9 cellular contexts compared by ENCODE assay signal in the genomic region with DNA sequence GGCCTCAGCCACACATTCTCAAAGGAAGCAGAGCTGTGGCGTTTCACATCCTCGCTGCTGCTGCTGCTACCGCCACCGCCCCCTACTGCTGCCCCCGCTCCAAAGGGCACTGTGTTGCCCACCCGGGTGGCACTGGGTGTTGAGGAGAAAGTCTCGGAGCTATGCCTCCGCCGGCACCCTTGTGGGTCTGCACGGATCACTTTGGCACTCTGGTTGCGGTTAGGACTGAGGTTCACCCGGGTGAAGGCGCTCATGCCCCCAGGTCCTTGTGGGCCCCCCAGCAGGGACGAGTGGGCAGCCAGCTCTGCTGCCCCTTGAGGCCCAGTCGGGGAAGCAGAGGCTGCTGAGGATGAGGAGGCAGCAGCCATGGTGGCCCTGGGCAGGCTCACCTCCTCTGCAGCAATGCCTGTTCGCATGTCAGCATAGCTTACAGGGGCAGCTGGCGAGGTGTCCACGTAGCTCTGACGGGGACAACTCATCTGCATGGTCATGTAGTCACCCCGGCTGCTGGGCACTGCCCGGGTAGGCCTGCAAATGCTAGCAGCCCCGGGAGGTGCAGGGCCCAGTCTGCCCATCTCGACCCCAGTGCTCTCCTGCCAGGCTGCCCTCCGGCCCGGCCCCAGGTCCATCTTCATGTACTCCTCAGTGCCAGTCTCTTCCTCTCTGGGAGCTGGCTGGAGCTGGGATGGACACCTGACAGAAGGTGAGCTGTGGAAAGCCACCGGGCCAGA. TPM values are rescaled to one million over a fixed set of nuclear protein-coding genes. Genes with fewer than 3 reads are reported as not detected.
A peak's percentile ranks its signal among the peaks of the same experiment; 100 is the strongest.
DNase-seq lines count a peak whose midpoint lies in the region; ATAC-seq and TF ChIP-seq lines count a peak whose summit lies in the region.
"Had no signal": no experiment of that assay in that cellular context is flagged by ENCODE, and none has a peak within 500 bp of the region (broad histone marks: within the 10 kb centered on the region; RNA-seq: fewer than 3 reads in every experiment).

No MANE protein-coding gene starts in this region.

- H2AK5ac ChIP-seq in trophoblast cell (ENCODE audit: low read length): no peak overlapping the region

- H3K27ac ChIP-seq in C4-2B (peak overlapping the region; percentile 70), SJCRH30 (no peak overlapping the region), foreskin keratinocyte (peak overlapping the region; percentile 22), trophoblast cell (ENCODE audit: low read depth, low read length) (no peak overlapping the region)

- no peak overlapping the region for H3K18ac ChIP-seq in trophoblast cell (ENCODE audit: low read length)

- H3K9me3 ChIP-seq in SJCRH30 (replicated peaks) (no peaks in the 10 kb centered on the region; the same call in none of the 2 replicates), trophoblast cell (ENCODE audit: insufficient read depth, low read depth, low read length) (peaks cover 5% of the 10 kb centered on the region)

- peaks cover 68% of the 10 kb centered on the region for H3K36me3 ChIP-seq in SJCRH30
- H3K36me3 ChIP-seq in trophoblast cell (ENCODE audit: control insufficient read depth in 1 of 2, insufficient read depth in 2 of 2, low read length in 2 of 2): peaks cover 29% of the 10 kb centered on the region in 2 experiments

- H3K27me3 Mint-ChIP-seq in CD14-positive monocyte (ENCODE audit: low read depth in 3 of 3): peaks cover 41 to 45% (median 43%) of the 10 kb centered on the region in 3 donors

- no peak overlapping the region for H2BK5ac ChIP-seq in trophoblast cell (ENCODE audit: low read depth, low read length, poor library complexity)

- no peak overlapping the region for H2AFZ ChIP-seq in trophoblast cell (ENCODE audit: insufficient read depth, low read length, poor library complexity)

- no peak overlapping the region for H3K4me3 Mint-ChIP-seq in CD14-positive monocyte

- peak in 1 of 2 experiments; percentile 15 for DNase-seq in SJCRH30
- DNase-seq in foreskin keratinocyte: peak in 1 of 2 donors; percentile 27
- DNase-seq in trophoblast cell: no peak
- DNase-seq in CD14-positive monocyte (ENCODE audit: low spot score): no peak
- DNase-seq: activated naive CD4-positive, alpha-beta T cell treated with anti-CD3 and anti-CD28 coated beads, Interleukin-2, amount 50 U/mL, for 16 hours had no signal

- TF ChIP-seq CTCF in C4-2B (conservative IDR thresholded peaks at IDR 0.05): no peak
- TF ChIP-seq CTCF in foreskin keratinocyte (conservative IDR thresholded peaks at IDR 0.05): peak; percentile 14
- TF ChIP-seq CTCF in CD14-positive monocyte (IDR thresholded peaks at IDR 0.05): no peak

- no peak overlapping the region for H2BK120ac ChIP-seq in trophoblast cell (ENCODE audit: insufficient read depth, low read length, poor library complexity)

- ATAC-seq in foreskin keratinocyte (no peak), HG02759 (IDR thresholded peaks at IDR 0.05; ENCODE audit: unreplicated experiment) (no peak), HG03175 (IDR thresholded peaks at IDR 0.05; ENCODE audit: unreplicated experiment) (no peak), GM21825 (IDR thresholded peaks at IDR 0.05; ENCODE audit: unreplicated experiment) (no peak)

- H3K36me3 Mint-ChIP-seq in CD14-positive monocyte: peaks cover 6 to 7% of the 10 kb centered on the region in 2 donors

- no peak overlapping the region for H3K14ac ChIP-seq in trophoblast cell (ENCODE audit: low read length)

- H2BK12ac ChIP-seq in trophoblast cell (ENCODE audit: low read length): no peak overlapping the region

- no peak overlapping the region for H3K27ac Mint-ChIP-seq in CD14-positive monocyte

- no CpG with 5 or more reads among the region's 26 CpGs for WGBS in trophoblast cell (ENCODE audit: extremely low coverage, insufficient coverage, insufficient read length)

- no peak overlapping the region for H3K23ac ChIP-seq in trophoblast cell (ENCODE audit: low read length)

- H3K4me1 Mint-ChIP-seq in CD14-positive monocyte: peaks cover 25% of the 10 kb centered on the region

- no peaks in the 10 kb centered on the region for H3K27me3 ChIP-seq in SJCRH30
- H3K27me3 ChIP-seq in foreskin keratinocyte: no peaks in the 10 kb centered on the region
- no peaks in the 10 kb centered on the region for H3K27me3 ChIP-seq in trophoblast cell (ENCODE audit: insufficient read depth, low read length)

- H3K79me1 ChIP-seq in trophoblast cell (ENCODE audit: low read length): peaks cover 30% of the 10 kb centered on the region

- H3K4ac ChIP-seq in trophoblast cell (ENCODE audit: low read depth, low read length): peak overlapping the region; percentile 54

- H4K91ac ChIP-seq in trophoblast cell (ENCODE audit: low read depth, low read length): no peak overlapping the region

- peak overlapping the region; percentile 48 for H3K4me3 ChIP-seq in SJCRH30
- H3K4me3 ChIP-seq in trophoblast cell (ENCODE audit: low read depth, low read length): no peak overlapping the region

- H3K4me2 ChIP-seq in trophoblast cell (ENCODE audit: low read length): peak overlapping the region; percentile 39

- H3K9ac ChIP-seq in trophoblast cell (ENCODE audit: low read length): no peak overlapping the region

- no peak overlapping the region for H4K12ac ChIP-seq in trophoblast cell (ENCODE audit: low read depth, low read length)

- H3K4me1 ChIP-seq in SJCRH30 (no peaks in the 10 kb centered on the region; the same call in none of the 2 replicates), foreskin keratinocyte (peaks cover 11% of the 10 kb centered on the region), trophoblast cell (ENCODE audit: control insufficient read depth in 1 of 2, insufficient read depth in 2 of 2, low read length in 2 of 2) (peaks cover 42 to 43% of the 10 kb centered on the region in 2 experiments)

- H3K9me3 Mint-ChIP-seq in CD14-positive monocyte: peaks cover 12 to 31% (median 27%) of the 10 kb centered on the region in 7 donors

- no peak overlapping the region for H4K8ac ChIP-seq in trophoblast cell (ENCODE audit: low read depth, low read length)

- intact Hi-C loops in CD14-positive monocyte (cut with micrococcal nuclease): no loop called here

- H3K79me2 ChIP-seq in trophoblast cell (ENCODE audit: control insufficient read depth, insufficient read depth, low read length, poor library complexity): peaks cover 42% of the 10 kb centered on the region

RNA-seq across cellular contexts. Expression of a gene that starts 4.2 kb away (rescaled TPM):
- total RNA-seq in SJCRH30 (2014; rRNA removed; shearing (Covaris generic)): 17.6 and 20.9 TPM in 2 replicates
- total RNA-seq in foreskin keratinocyte: 23.9 and 31.9 TPM in 2 replicates
- 5.7 and 10.1 TPM in 2 replicates for polyA plus RNA-seq in foreskin keratinocyte
- polyA plus RNA-seq in trophoblast cell (2013): 22.0 and 23.0 TPM in 2 replicates
- under 1 TPM in 1 of 2 donors, not detected in 1; 0.10 TPM for polyA plus RNA-seq in CD14-positive monocyte

RNA-seq across cellular contexts. Expression of a gene that starts 40.4 kb away (rescaled TPM):
- 1.5 and 2.0 TPM in 2 replicates for total RNA-seq in SJCRH30 (2014; rRNA removed; shearing (Covaris generic))
- total RNA-seq in foreskin keratinocyte: 23.4 and 32.8 TPM in 2 replicates
- 6.3 and 6.6 TPM in 2 replicates for polyA plus RNA-seq in foreskin keratinocyte
- 16.9 and 17.3 TPM in 2 replicates for polyA plus RNA-seq in trophoblast cell (2013)
- polyA plus RNA-seq in CD14-positive monocyte: 10 to 100 TPM; 15.5 to 19.5 TPM

Comparison
In these comparisons a context has a peak if more than half of its experiments do, and no peak if none do; other contexts are left out.
1. H3K27ac ChIP-seq: peak in C4-2B (single experiment) and foreskin keratinocyte (single experiment); none in SJCRH30 (single experiment) and trophoblast cell (single experiment).